10 cellular contexts compared by ENCODE assay signal in the genomic region with DNA sequence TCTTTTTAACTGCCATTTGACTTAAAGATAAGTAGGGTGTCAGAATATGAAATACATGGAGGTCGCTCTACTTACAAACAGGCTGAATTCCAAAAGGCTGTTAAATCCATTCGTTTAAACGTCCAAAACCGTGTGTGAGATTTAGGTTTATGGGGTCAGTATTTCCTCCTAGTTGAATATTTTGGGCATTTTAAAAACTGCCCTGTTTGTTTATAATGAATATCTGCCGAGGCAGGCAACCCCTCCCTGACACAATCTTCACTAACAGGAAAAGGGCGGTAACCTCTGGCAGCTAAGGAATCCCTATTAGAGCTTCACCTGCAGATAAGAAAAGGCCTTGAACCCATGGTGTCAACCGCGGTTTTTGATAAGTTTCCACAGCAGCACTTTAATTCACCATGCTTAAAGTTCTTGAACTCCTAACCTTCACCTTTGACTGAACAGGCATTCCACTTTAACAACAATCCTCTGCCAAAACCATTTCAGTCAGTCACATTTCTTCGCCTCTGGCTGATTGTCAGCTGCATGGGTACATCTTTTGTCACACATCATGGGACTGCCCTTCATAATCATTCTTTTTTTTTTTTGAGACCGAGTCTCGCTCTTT. TPM values are rescaled to one million over a fixed set of nuclear protein-coding genes. Genes with fewer than 3 reads are reported as not detected.
DNase-seq lines count a peak whose midpoint lies in the region; ATAC-seq and TF ChIP-seq lines count a peak whose summit lies in the region.
"Had no signal": no experiment of that assay in that cellular context is flagged by ENCODE, and none has a peak within 500 bp of the region (broad histone marks: within the 10 kb centered on the region; RNA-seq: fewer than 3 reads in every experiment).

No MANE protein-coding gene starts in this region.

- DNase-seq in CD4-positive, alpha-beta memory T cell, result no peak
- no peak for DNase-seq in T-cell
- DNase-seq in esophagus squamous epithelium (lab: John Stamatoyannopoulos, UW), result no peak
- no peak for DNase-seq in naive B cell
- DNase-seq in mucosa of gallbladder (ENCODE audit: low spot score), result no peak
- DNase-seq: nephron progenitor cell had no signal

- CTCF ChIA-PET in CD4-positive, alpha-beta memory T cell (lab: Charles Lee; ENCODE audit: partially characterized antibody), result interaction anchor here (1.0 kb wide), 1 partner anchor 13 kb away, joined by 3 read pairs; no protein-coding TSS in a partner anchor
- CTCF ChIA-PET in T-cell (lab: Charles Lee), result interaction anchor here in 1 of 2 donors (0.9 to 1.1 kb wide), 2 partner anchors 12 to 43 kb away, joined by 3 read pairs; no protein-coding TSS in a partner anchor

- H3K4me3 Mint-ChIP-seq in CD4-positive, alpha-beta memory T cell, result peak overlapping the region in 7 of 8 donors; percentile 49 to 83 (median 64)
- H3K4me3 Mint-ChIP-seq in T-cell, result peak overlapping the region in 1 of 3 donors; percentile 47
- peak overlapping the region in 4 of 8 donors; percentile 6 to 70 (median 40) for H3K4me3 Mint-ChIP-seq in naive B cell
- H3K4me3 Mint-ChIP-seq: nephron progenitor cell had no signal

- H3K9me3 ChIP-seq in CD4-positive, alpha-beta memory T cell (ENCODE audit: control insufficient read depth in 1 of 2, low read length in 2 of 2), result no peaks in the 10 kb centered on the region
- H3K9me3 ChIP-seq in esophagus squamous epithelium, result peaks cover 0 to under 1% (median 0%) of the 10 kb centered on the region in 3 donors
- H3K9me3 ChIP-seq: Caco-2 had no signal

- no peak for TF ChIP-seq POLR2A in esophagus squamous epithelium (IDR thresholded peaks at IDR 0.05)

- POLR2A ChIA-PET in CD4-positive, alpha-beta memory T cell (lab: Charles Lee; ENCODE audit: partially characterized antibody), result interaction anchor here (0.6 to 13.0 kb wide), 5 partner anchors 16 to 347 kb away, joined by 3 to 154 read pairs (median 4); partner anchors contain the start of genes ALS2, CASP8, STRADB and TRAK2
- POLR2A ChIA-PET in T-cell (lab: Charles Lee), result no interaction called here

- H3K27ac ChIP-seq in CD4-positive, alpha-beta memory T cell (ENCODE audit: low read depth, low read length), result no peak overlapping the region
- peak overlapping the region in 3 of 4 donors; percentile 18 to 65 (median 63) for H3K27ac ChIP-seq in esophagus squamous epithelium

- H3K36me3 Mint-ChIP-seq in CD4-positive, alpha-beta memory T cell, result peaks cover 8 to 12% of the 10 kb centered on the region in 2 donors
- peaks cover 10% of the 10 kb centered on the region for H3K36me3 Mint-ChIP-seq in T-cell
- peaks cover 0 to 11% of the 10 kb centered on the region in 2 donors for H3K36me3 Mint-ChIP-seq in naive B cell

- H3K9me3 Mint-ChIP-seq in CD4-positive, alpha-beta memory T cell, result peaks cover 0 to 5% (median 0%) of the 10 kb centered on the region in 8 donors
- H3K9me3 Mint-ChIP-seq in T-cell (no peaks in the 10 kb centered on the region), naive B cell (peaks cover 0 to 3% (median 0%) of the 10 kb centered on the region in 7 donors)

- intact Hi-C loops in CD4-positive, alpha-beta memory T cell (cut with micrococcal nuclease), result loop anchor here (1.0 kb wide), 1 partner anchor 14 kb away; no protein-coding TSS in a partner anchor
- intact Hi-C loops in esophagus squamous epithelium (cut with DNase I), result no loop called here

- TF ChIP-seq CTCF in esophagus squamous epithelium (IDR thresholded peaks at IDR 0.05), result no peak

- no peak overlapping the region for H3K4me3 ChIP-seq in CD4-positive, alpha-beta memory T cell (ENCODE audit: low read length in 2 of 2)
- H3K4me3 ChIP-seq in esophagus squamous epithelium, result no peak overlapping the region

- ATAC-seq in T-cell (replicated peaks in 1 of 4), result no peak
- ATAC-seq in naive B cell (ENCODE audit: low read depth in 2 of 2), result no peak
- ATAC-seq in GM18498 (IDR thresholded peaks at IDR 0.05; ENCODE audit: unreplicated experiment), result no peak
- ATAC-seq in GM19455 (IDR thresholded peaks at IDR 0.05; ENCODE audit: unreplicated experiment), result no peak
- no peak for ATAC-seq in HG02678 (IDR thresholded peaks at IDR 0.05; ENCODE audit: unreplicated experiment)

- no peaks in the 10 kb centered on the region for H3K27me3 ChIP-seq in CD4-positive, alpha-beta memory T cell (ENCODE audit: insufficient read depth, low read length)
- no peaks in the 10 kb centered on the region for H3K27me3 ChIP-seq in esophagus squamous epithelium

- H3K4me1 Mint-ChIP-seq in CD4-positive, alpha-beta memory T cell, result peaks cover 47 to 84% (median 69%) of the 10 kb centered on the region in 4 donors
- H3K4me1 Mint-ChIP-seq in T-cell, result peaks cover 78 to 80% (median 79%) of the 10 kb centered on the region in 3 donors
- peaks cover 36 to 61% (median 57%) of the 10 kb centered on the region in 3 donors for H3K4me1 Mint-ChIP-seq in naive B cell

- 63 to 66% methylated on average over 11 of the region's 11 CpGs for whole genome bisulfite sequencing in esophagus squamous epithelium, 2 donors

- H3K4me1 ChIP-seq in CD4-positive, alpha-beta memory T cell (ENCODE audit: insufficient read depth, low read length), result peaks cover 52% of the 10 kb centered on the region
- H3K4me1 ChIP-seq in esophagus squamous epithelium, result peaks cover 8 to 46% (median 24%) of the 10 kb centered on the region in 3 donors

- no peaks in the 10 kb centered on the region for H3K36me3 ChIP-seq in CD4-positive, alpha-beta memory T cell (ENCODE audit: insufficient read depth, low read length)
- no peaks in the 10 kb centered on the region for H3K36me3 ChIP-seq in esophagus squamous epithelium

- H3K27ac Mint-ChIP-seq in CD4-positive, alpha-beta memory T cell, result peak overlapping the region; percentile 87 to 94 (median 91)
- H3K27ac Mint-ChIP-seq in T-cell, result peak overlapping the region; percentile 83 to 91
- H3K27ac Mint-ChIP-seq in naive B cell, result peak overlapping the region in 5 of 6 donors; percentile 30 to 83 (median 76)
- H3K27ac Mint-ChIP-seq: nephron progenitor cell had no signal

- no peaks in the 10 kb centered on the region for H3K27me3 Mint-ChIP-seq in CD4-positive, alpha-beta memory T cell
- H3K27me3 Mint-ChIP-seq in T-cell (no peaks in the 10 kb centered on the region), naive B cell (no peaks in the 10 kb centered on the region)

RNA-seq across cellular contexts. Expression of gene TRAK2, which starts 17.8 kb away (rescaled TPM):
- 10 to 100 TPM; 46.8 to 47.3 TPM for total RNA-seq in CD4-positive, alpha-beta memory T cell
- 10 to 100 TPM; 25.2 to 40.6 TPM for polyA plus RNA-seq in CD4-positive, alpha-beta memory T cell
- total RNA-seq in T-cell (10 to 100 TPM; 39.5 to 47.9 (median 43.4) TPM), esophagus squamous epithelium (10 to 100 TPM in 2 of 4 donors, 1 to 10 TPM in 2; 7.9 to 32.8 (median 13.7) TPM), mucosa of gallbladder (63.8 TPM)
- polyA plus RNA-seq in naive B cell (ENCODE audit: low read depth in 6 of 6), result 100 to 1,000 TPM in 1 of 6 donors, 10 to 100 TPM in 5; 39.8 to 131 (median 61.4) TPM

RNA-seq across cellular contexts. Expression of gene STRADB, which starts 18.0 kb away (rescaled TPM):
- total RNA-seq in CD4-positive, alpha-beta memory T cell, result 10 to 100 TPM; 17.3 to 20.9 TPM
- polyA plus RNA-seq in CD4-positive, alpha-beta memory T cell, result 10 to 100 TPM; 22.4 to 36.2 TPM
- total RNA-seq in T-cell (10 to 100 TPM; 10.2 to 24.2 (median 18.0) TPM), esophagus squamous epithelium (10 to 100 TPM in 3 of 4 donors, 1 to 10 TPM in 1; 4.8 to 18.2 (median 14.6) TPM), mucosa of gallbladder (52.2 TPM)
- polyA plus RNA-seq in naive B cell (ENCODE audit: low read depth in 6 of 6), result 100 to 1,000 TPM in 4 of 6 donors, 10 to 100 TPM in 2; 84.8 to 200 (median 124) TPM
